ENCODE assay signal across 1 cellular context in the genomic region with DNA sequence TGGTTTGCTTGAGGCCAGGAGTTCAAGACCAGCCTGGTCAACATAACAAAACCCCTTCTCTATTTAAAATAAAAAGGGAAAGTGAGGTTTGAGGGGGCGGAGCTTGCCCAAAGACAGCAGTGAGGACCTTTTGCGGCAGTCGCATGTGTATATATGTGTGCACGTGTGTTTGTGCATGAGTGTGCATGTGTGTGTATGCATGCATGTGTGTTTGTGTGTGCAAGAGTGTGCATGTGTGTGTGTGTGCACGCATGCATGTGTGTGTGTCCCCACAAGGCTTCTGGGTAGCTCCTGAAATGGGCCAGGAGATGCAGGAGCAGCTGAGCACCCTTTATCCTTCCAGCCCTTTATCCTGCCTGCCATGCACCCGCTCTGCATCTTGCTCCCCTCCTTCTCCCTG.
TF ChIP-seq lines count a peak whose summit lies in the region.

No MANE protein-coding gene starts in this region.

TF ChIP-seq in HEK293, 187 proteins besides CTCF, POLR2A, EP300 and RAD21 (continued from another document):
- no peak for TF ChIP-seq KLF9 (tag by site-specific recombination; IDR thresholded peaks at IDR 0.05; ENCODE audit: low read depth)
